8 cellular contexts compared by ENCODE assay signal in genomic region chr1:182786223-182787001, GRCh38. TPM values are rescaled to one million over a fixed set of nuclear protein-coding genes. Genes with fewer than 3 reads are reported as not detected.
A peak's percentile ranks its signal among the peaks of the same experiment; 100 is the strongest.
DNase-seq lines count a peak whose midpoint lies in the region; ATAC-seq lines count a peak whose summit lies in the region.

No MANE protein-coding gene starts in this region.

- DNase-seq in NCI-H1417 (lab: John Stamatoyannopoulos, UW) (peak; percentile 29 to 83 (median 72)), NCI-H1417 treated with DMSO at 0.1 percent for 48 hours (lab: John Stamatoyannopoulos, UW) (no peak), NCI-H2107 (lab: John Stamatoyannopoulos, UW) (peak; percentile 54), UCSD-AML1 (lab: John Stamatoyannopoulos, UW; ENCODE audit: unreplicated experiment) (peak; percentile 58), dermis blood vessel endothelial cell (peak; percentile 80), lung microvascular endothelial cell (ENCODE audit: low read depth in 2 of 2) (peak; percentile 59 to 76), stromal cell of bone marrow (ENCODE audit: low read depth) (peak; percentile 56)

- no peak for ATAC-seq in GM21423 (IDR thresholded peaks at IDR 0.05; ENCODE audit: unreplicated experiment)

RNA-seq across cellular contexts. Expression of gene NPL, which starts 3.2 kb away (rescaled TPM):
- total RNA-seq in dermis blood vessel endothelial cell (1.9 and 2.4 TPM in 2 replicates), lung microvascular endothelial cell (1.6 and 3.1 TPM in 2 replicates)

RNA-seq across cellular contexts. Expression of gene DHX9, which starts 52.7 kb away (rescaled TPM):
- total RNA-seq in dermis blood vessel endothelial cell (166 and 255 TPM in 2 replicates), lung microvascular endothelial cell (139 and 159 TPM in 2 replicates)
